In genomic region chr22:24247564-24248344, GRCh38 we compare ENCODE assay signal across 8 cellular contexts. TPM values are rescaled to one million over a fixed set of nuclear protein-coding genes. Genes with fewer than 3 reads are reported as not detected.
A peak's percentile ranks its signal among the peaks of the same experiment; 100 is the strongest.
DNase-seq lines count a peak whose midpoint lies in the region; ATAC-seq and TF ChIP-seq lines count a peak whose summit lies in the region.

No MANE protein-coding gene starts in this region.

- H3K4me3 Mint-ChIP-seq in activated naive CD4-positive, alpha-beta T cell treated with anti-CD3 and anti-CD28 coated beads, Interleukin-2, amount 10 ng/mL, durations not matched to agents 7 days and 5 days: no peak overlapping the region

- DNase-seq in COLO668 (lab: John Stamatoyannopoulos, UW; ENCODE audit: unreplicated experiment): peak; percentile 65
- no peak for DNase-seq in HFF-Myc (ENCODE audit: extremely low read depth, low read depth)
- DNase-seq in RPMI7951 (ENCODE audit: low read depth): peak; percentile 81
- DNase-seq in activated naive CD4-positive, alpha-beta T cell treated with anti-CD3 and anti-CD28 coated beads, Interleukin-2, amount 10 ng/mL, durations not matched to agents 7 days and 5 days: peak; percentile 71
- DNase-seq in germinal center (ENCODE audit: low spot score): peak; percentile 79
- peak; percentile 80 for DNase-seq in omental fat pad (ENCODE audit: low spot score)
- peak; percentile 92 for DNase-seq in ureter (ENCODE audit: low spot score)

- peak overlapping the region; percentile 37 for H3K27ac Mint-ChIP-seq in activated naive CD4-positive, alpha-beta T cell treated with anti-CD3 and anti-CD28 coated beads, Interleukin-2, amount 10 ng/mL, durations not matched to agents 7 days and 5 days

- H3K9me3 Mint-ChIP-seq in activated naive CD4-positive, alpha-beta T cell treated with anti-CD3 and anti-CD28 coated beads, Interleukin-2, amount 10 ng/mL, durations not matched to agents 7 days and 5 days: no peaks in the 10 kb centered on the region

- CTCF ChIA-PET in activated naive CD4-positive, alpha-beta T cell treated with anti-CD3 and anti-CD28 coated beads, Interleukin-2, amount 10 ng/mL, durations not matched to agents 7 days and 5 days (lab: Charles Lee): interaction anchor here (0.6 to 1.6 kb wide), 5 partner anchors 16 to 140 kb away, joined by 3 to 30 read pairs (median 4); no protein-coding TSS in a partner anchor

- H3K27me3 Mint-ChIP-seq in activated naive CD4-positive, alpha-beta T cell treated with anti-CD3 and anti-CD28 coated beads, Interleukin-2, amount 10 ng/mL, durations not matched to agents 7 days and 5 days: peaks cover 7% of the 10 kb centered on the region

- H3K36me3 Mint-ChIP-seq in activated naive CD4-positive, alpha-beta T cell treated with anti-CD3 and anti-CD28 coated beads, Interleukin-2, amount 10 ng/mL, durations not matched to agents 7 days and 5 days: no peaks in the 10 kb centered on the region

- no peak overlapping the region for H3K4me3 ChIP-seq in HFF-Myc (replicated peaks; ENCODE audit: low read depth, low read length)

- ATAC-seq in omental fat pad (ENCODE audit: low FRiP score) (peak; percentile 99), GM21367 (IDR thresholded peaks at IDR 0.05; ENCODE audit: unreplicated experiment) (no peak)

- peaks cover 19% of the 10 kb centered on the region for H3K4me1 Mint-ChIP-seq in activated naive CD4-positive, alpha-beta T cell treated with anti-CD3 and anti-CD28 coated beads, Interleukin-2, amount 10 ng/mL, durations not matched to agents 7 days and 5 days

- peak; percentile 85 for TF ChIP-seq CTCF in HFF-Myc (IDR thresholded peaks at IDR 0.05; ENCODE audit: low read depth, low read length, missing control alignments)
- peak in 2 of 3 donors; percentile 72 to 89 for TF ChIP-seq CTCF in omental fat pad (IDR thresholded peaks at IDR 0.05)

RNA-seq across cellular contexts. Expression of gene GGT5, which starts 2.9 kb away (rescaled TPM):
- under 0.01 TPM in 1 of 2 replicates, not detected in the other for total RNA-seq in RPMI7951 (2014; rRNA removed; shearing (Covaris generic))
- total RNA-seq in omental fat pad (10 to 100 TPM; 45.4 to 70.6 (median 51.0) TPM), ureter (58.2 TPM)

RNA-seq across cellular contexts. Expression of gene SPECC1L, which starts 22.9 kb away (rescaled TPM):
- 12.6 and 14.0 TPM in 2 replicates for total RNA-seq in RPMI7951 (2014; rRNA removed; shearing (Covaris generic))
- total RNA-seq in omental fat pad (10 to 100 TPM; 31.3 to 44.9 (median 35.6) TPM), ureter (92.9 TPM)

Comparison
In these comparisons a context has a peak if more than half of its experiments do, and no peak if none do; other contexts are left out.
1. RNA of gene GGT5, which starts 2.9 kb away (total RNA-seq): 58.2 TPM in ureter (single experiment) and 45.4 to 70.6 TPM in omental fat pad; under 0.01 TPM in RPMI7951; every median in the first group is over 10 times any median in the second.